ENCODE assay signal across 2 cellular contexts in the genomic region with DNA sequence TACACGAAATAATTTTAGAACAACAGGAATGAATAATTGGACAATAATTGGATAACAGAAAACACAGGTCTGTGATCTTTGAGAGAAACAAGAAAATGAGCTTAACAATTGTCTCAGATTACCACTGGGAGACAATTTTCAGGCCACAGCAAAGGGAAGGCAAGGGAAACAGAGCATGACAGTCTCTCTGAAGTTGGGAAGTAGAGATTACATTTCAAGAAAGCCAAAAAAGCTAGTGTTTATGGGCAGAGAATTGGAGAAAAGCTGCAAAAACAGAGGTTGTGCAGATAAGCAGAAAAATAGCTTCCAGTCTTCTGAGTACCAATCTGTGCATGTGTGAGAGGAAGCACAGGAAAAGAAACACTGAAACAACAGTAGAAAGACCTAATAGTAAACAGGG.
TF ChIP-seq lines count a peak whose summit lies in the region.

No MANE protein-coding gene starts in this region.

TF ChIP-seq in HEK293, 187 proteins besides CTCF, POLR2A, EP300 and RAD21:
- TF ChIP-seq, protein P1, sequence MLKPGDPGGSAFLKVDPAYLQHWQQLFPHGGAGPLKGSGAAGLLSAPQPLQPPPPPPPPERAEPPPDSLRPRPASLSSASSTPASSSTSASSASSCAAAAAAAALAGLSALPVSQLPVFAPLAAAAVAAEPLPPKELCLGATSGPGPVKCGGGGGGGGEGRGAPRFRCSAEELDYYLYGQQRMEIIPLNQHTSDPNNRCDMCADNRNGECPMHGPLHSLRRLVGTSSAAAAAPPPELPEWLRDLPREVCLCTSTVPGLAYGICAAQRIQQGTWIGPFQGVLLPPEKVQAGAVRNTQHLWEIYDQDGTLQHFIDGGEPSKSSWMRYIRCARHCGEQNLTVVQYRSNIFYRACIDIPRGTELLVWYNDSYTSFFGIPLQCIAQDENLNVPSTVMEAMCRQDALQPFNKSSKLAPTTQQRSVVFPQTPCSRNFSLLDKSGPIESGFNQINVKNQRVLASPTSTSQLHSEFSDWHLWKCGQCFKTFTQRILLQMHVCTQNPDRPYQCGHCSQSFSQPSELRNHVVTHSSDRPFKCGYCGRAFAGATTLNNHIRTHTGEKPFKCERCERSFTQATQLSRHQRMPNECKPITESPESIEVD (tag by site-specific recombination; IDR thresholded peaks at IDR 0.05): peak; percentile 80
- TF ChIP-seq HOXA7 (CRISPR knock-in tag; IDR thresholded peaks at IDR 0.05; ENCODE audit: borderline replicate concordance): no peak

TF ChIP-seq in endothelial cell of umbilical vein, 7 proteins besides CTCF, POLR2A, EP300 and RAD21 (continued from another document):
- TF ChIP-seq EZH2 (IDR thresholded peaks at IDR 0.05; ENCODE audit: borderline replicate concordance, low read depth, low read length, severe bottlenecking) (no peak), GATA2 (IDR thresholded peaks at IDR 0.05; ENCODE audit: insufficient read depth, insufficient read length, low read depth, low read length) (no peak), JUN (IDR thresholded peaks at IDR 0.05; ENCODE audit: borderline replicate concordance, insufficient read depth, insufficient read length, low read depth) (no peak), POLR2AphosphoS5 (IDR thresholded peaks at IDR 0.05; ENCODE audit: insufficient read depth, low read depth, low read length) (no peak), FOS (IDR thresholded peaks at IDR 0.05; ENCODE audit: borderline replicate concordance, insufficient read depth, low read length) (no peak)
TF ChIP-seq in endothelial cell of umbilical vein: peak in this region for 0.
